1 cellular context compared by ENCODE assay signal in the genomic region with DNA sequence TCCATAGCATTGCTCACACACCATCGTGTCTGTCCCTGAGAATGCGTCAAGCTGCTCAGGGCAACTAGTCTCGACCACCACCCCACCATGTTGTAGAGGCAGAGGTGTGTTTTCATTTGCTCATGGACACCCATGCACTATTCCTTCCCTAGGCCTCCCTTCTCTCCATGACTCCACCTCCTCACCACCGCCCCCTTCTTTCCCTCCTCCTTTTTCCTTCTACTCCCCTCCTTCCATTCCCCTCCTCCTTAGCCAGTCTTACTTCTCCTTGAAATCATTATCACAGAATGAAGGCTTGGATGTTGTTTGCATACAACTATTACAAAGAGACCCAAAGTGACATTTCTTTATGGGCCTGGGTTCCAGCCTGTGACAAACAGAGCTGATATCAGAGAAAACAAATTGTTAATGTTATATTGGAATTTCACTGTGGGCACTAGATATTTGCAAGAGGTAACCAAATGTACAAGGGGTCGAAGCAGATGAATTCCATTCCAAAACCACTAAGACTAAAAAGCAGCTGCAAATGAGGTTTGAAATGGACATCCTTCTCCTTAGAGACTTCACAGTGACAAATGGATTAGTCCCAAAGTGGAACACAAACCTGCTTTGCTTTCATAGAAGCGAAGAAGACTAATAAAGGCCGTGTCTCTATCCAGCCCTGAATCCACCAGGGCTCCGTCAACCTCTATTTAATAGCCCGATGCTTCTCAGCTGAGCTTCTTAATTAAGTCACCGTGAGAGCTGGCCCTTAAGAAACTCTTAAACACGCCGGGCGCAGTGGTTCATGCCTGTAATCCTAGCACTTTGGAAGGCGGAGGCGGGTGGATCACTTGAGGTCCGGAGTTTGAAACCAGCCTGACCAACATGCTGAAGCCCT.
TF ChIP-seq lines count a peak whose summit lies in the region.

No MANE protein-coding gene starts in this region.

TF ChIP-seq in HepG2, 621 proteins besides CTCF, POLR2A, EP300 and RAD21:
- TF ChIP-seq PCBP2 (optimal IDR thresholded peaks at IDR 0.05; ENCODE audit: low read depth, low read length, poor library complexity, severe bottlenecking) (peak; percentile 25), HOXA7 (CRISPR knock-in tag; IDR thresholded peaks at IDR 0.05) (no peak), ZNF746 (CRISPR knock-in tag; IDR thresholded peaks at IDR 0.05) (no peak), HNRNPL (IDR thresholded peaks at IDR 0.05; ENCODE audit: low read depth, low read length) (no peak), HNRNPK (IDR thresholded peaks at IDR 0.05; ENCODE audit: low read depth, low read length, poor library complexity, severe bottlenecking) (peak; percentile 36), ZNF367 (CRISPR knock-in tag; IDR thresholded peaks at IDR 0.05; ENCODE audit: borderline replicate concordance) (no peak)
- TF ChIP-seq, protein P1, sequence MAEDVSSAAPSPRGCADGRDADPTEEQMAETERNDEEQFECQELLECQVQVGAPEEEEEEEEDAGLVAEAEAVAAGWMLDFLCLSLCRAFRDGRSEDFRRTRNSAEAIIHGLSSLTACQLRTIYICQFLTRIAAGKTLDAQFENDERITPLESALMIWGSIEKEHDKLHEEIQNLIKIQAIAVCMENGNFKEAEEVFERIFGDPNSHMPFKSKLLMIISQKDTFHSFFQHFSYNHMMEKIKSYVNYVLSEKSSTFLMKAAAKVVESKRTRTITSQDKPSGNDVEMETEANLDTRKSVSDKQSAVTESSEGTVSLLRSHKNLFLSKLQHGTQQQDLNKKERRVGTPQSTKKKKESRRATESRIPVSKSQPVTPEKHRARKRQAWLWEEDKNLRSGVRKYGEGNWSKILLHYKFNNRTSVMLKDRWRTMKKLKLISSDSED (CRISPR knock-in tag; IDR thresholded peaks at IDR 0.05): no peak
TF ChIP-seq in HepG2: peak in this region for 2.
